ENCODE assay signal across 17 cellular contexts in genomic region chr13:77533875-77534788, GRCh38. TPM values are rescaled to one million over a fixed set of nuclear protein-coding genes. Genes with fewer than 3 reads are reported as not detected.
DNase-seq lines count a peak whose midpoint lies in the region; ATAC-seq and TF ChIP-seq lines count a peak whose summit lies in the region.
"Had no signal": no experiment of that assay in that cellular context is flagged by ENCODE, and none has a peak within 500 bp of the region (broad histone marks: within the 10 kb centered on the region; RNA-seq: fewer than 3 reads in every experiment).

No MANE protein-coding gene starts in this region.

- POLR2A ChIA-PET in PC-9 (lab: Charles Lee; ENCODE audit: unreplicated experiment), result interaction anchor here (0.5 to 0.7 kb wide), 2 partner anchors 8 to 43 kb away, joined by 3 to 8 read pairs; no protein-coding TSS in a partner anchor

- H3K36me3 ChIP-seq in BLaER1 treated with 17β-estradiol and CSF1 and Interleukin-3, amounts not matched to agents 10 nM and 100 nM, result no peaks in the 10 kb centered on the region
- H3K36me3 ChIP-seq in PC-9 (ENCODE audit: low read depth), result no peaks in the 10 kb centered on the region

- no peak for TF ChIP-seq CTCF in PC-9 (conservative IDR thresholded peaks at IDR 0.05)

- H4K20me1 ChIP-seq in BLaER1 treated with 17β-estradiol and CSF1 and Interleukin-3, amounts not matched to agents 10 nM and 100 nM, result no peaks in the 10 kb centered on the region
- H4K20me1 ChIP-seq in PC-9 (ENCODE audit: insufficient read depth), result no peaks in the 10 kb centered on the region

- BruUV-seq in PC-9 (replicated peaks; lab: Mats Ljungman, UMichigan), result no TSS peak

- ATAC-seq in GM21360 (IDR thresholded peaks at IDR 0.05; ENCODE audit: unreplicated experiment), result peak; percentile 55
- ATAC-seq in GM19395 (IDR thresholded peaks at IDR 0.05; ENCODE audit: unreplicated experiment), result no peak
- ATAC-seq in sciatic nerve, result no peak
- ATAC-seq: activated naive CD8-positive, alpha-beta T cell treated with anti-CD3 and anti-CD28 coated beads, Interleukin-2, amount 50 U/mL, for 24 hours; psoas muscle; T-cell had no signal

- intact Hi-C loops in PC-9 (cut with micrococcal nuclease; ENCODE audit: unreplicated experiment), result no loop called here
- intact Hi-C loops in sciatic nerve (cut with DNase I), result no loop called here

- peaks cover 41% of the 10 kb centered on the region for H3F3A ChIP-seq in PC-9 (ENCODE audit: insufficient read depth, low read depth)

- H3K27me3 ChIP-seq in BLaER1 treated with 17β-estradiol and CSF1 and Interleukin-3, amounts not matched to agents 10 nM and 100 nM, result no peaks in the 10 kb centered on the region
- H3K27me3 ChIP-seq in PC-9 (ENCODE audit: insufficient read depth, low read depth), result no peaks in the 10 kb centered on the region
- H3K27me3 ChIP-seq: testis had no signal

- peaks cover 25% of the 10 kb centered on the region for H3K79me2 ChIP-seq in PC-9 (ENCODE audit: low read depth)

- no peak overlapping the region for H3K27ac ChIP-seq in BLaER1 treated with 17β-estradiol and CSF1 and Interleukin-3, amounts not matched to agents 10 nM and 100 nM
- H3K27ac ChIP-seq in PC-9, result peak overlapping the region; percentile 92
- H3K27ac ChIP-seq: psoas muscle, testis had no signal

- H3K9ac ChIP-seq in BLaER1 treated with 17β-estradiol and CSF1 and Interleukin-3, amounts not matched to agents 10 nM and 100 nM, result no peak overlapping the region

- peak overlapping the region in 7 of 11 experiments; percentile 3 to 68 (median 30); a peak in 11 of 22 replicates for H3K4me2 ChIP-seq in BLaER1 treated with 17β-estradiol and CSF1 and Interleukin-3, amounts not matched to agents 10 nM and 100 nM
- 0 out of 2 replicates have a peak overlapping the region, but pooled peaks have one; percentile 7 for H3K4me2 ChIP-seq in PC-9

- H3K4me3 ChIP-seq in BLaER1 treated with 17β-estradiol and CSF1 and Interleukin-3, amounts not matched to agents 10 nM and 100 nM, result no peak overlapping the region
- H3K4me3 ChIP-seq in PC-9, result no peak overlapping the region
- H3K4me3 ChIP-seq: psoas muscle, testis had no signal

- H2AFZ ChIP-seq in PC-9, result no peak overlapping the region

- DNase-seq in PC-9 (no peak), glomerular visceral epithelial cell (ENCODE audit: extremely low spot score) (peak; percentile 44), A172 (ENCODE audit: low spot score) (no peak), NCI-H446 (lab: John Stamatoyannopoulos, UW) (no peak), sciatic nerve (ENCODE audit: low spot score) (no peak)
- DNase-seq: activated naive CD8-positive, alpha-beta T cell treated with anti-CD3 and anti-CD28 coated beads, Interleukin-2, amount 50 U/mL, for 24 hours; AML-193; cerebellar nuclear complex; glutamatergic neuron; kidney; NCI-H2081; psoas muscle; T-cell; testis had no signal

- H3K4me1 ChIP-seq in BLaER1 treated with 17β-estradiol and CSF1 and Interleukin-3, amounts not matched to agents 10 nM and 100 nM, result peaks cover 0 to 16% (median 7%) of the 10 kb centered on the region in 10 experiments; a peak in 11 of 20 replicates
- peaks cover 61% of the 10 kb centered on the region for H3K4me1 ChIP-seq in PC-9 (replicated peaks; ENCODE audit: insufficient read depth)
- H3K4me1 ChIP-seq: psoas muscle, testis had no signal

- H3K9me3 ChIP-seq in BLaER1 treated with 17β-estradiol and CSF1 and Interleukin-3, amounts not matched to agents 10 nM and 100 nM (replicated peaks in 1 of 11), result no peaks in the 10 kb centered on the region
- H3K9me3 ChIP-seq in PC-9 (ENCODE audit: insufficient read depth, low read depth), result no peaks in the 10 kb centered on the region
- H3K9me3 ChIP-seq: psoas muscle, testis had no signal

- H3K9me2 ChIP-seq in PC-9 (ENCODE audit: insufficient read depth), result no peaks in the 10 kb centered on the region

- CTCF ChIA-PET in PC-9 (lab: Charles Lee), result interaction anchor here (0.6 to 1.1 kb wide), 4 partner anchors 12 to 55 kb away, joined by 4 to 9 read pairs (median 6); no protein-coding TSS in a partner anchor

RNA-seq across cellular contexts. Expression of gene SCEL, which starts 1.4 kb away (rescaled TPM):
- 19.5 and 32.5 TPM in 2 replicates for total RNA-seq in PC-9 (2021)
- total RNA-seq in A172 (2014; rRNA removed; shearing (Covaris generic)), result not detected in 2 replicates
- total RNA-seq in sciatic nerve, result 0.09 TPM
- total RNA-seq: psoas muscle had no signal

Comparison
In these comparisons a context has a peak if more than half of its experiments do, and no peak if none do; other contexts are left out.
1. RNA of gene SCEL, which starts 1.4 kb away (total RNA-seq): 19.5 to 32.5 TPM in PC-9; 0.09 TPM in sciatic nerve (single experiment) and not detected in A172; every median in the first group is over 10 times any median in the second.